Comparison of ENCODE assay signal across 14 cellular contexts in genomic region chr14:95070748-95071435, GRCh38.
A peak's percentile ranks its signal among the peaks of the same experiment; 100 is the strongest.
DNase-seq lines count a peak whose midpoint lies in the region; ATAC-seq and TF ChIP-seq lines count a peak whose summit lies in the region.
"Had no signal": no experiment of that assay in that cellular context is flagged by ENCODE, and none has a peak within 500 bp of the region (broad histone marks: within the 10 kb centered on the region; RNA-seq: fewer than 3 reads in every experiment).

No MANE protein-coding gene starts in this region.

- H3K27ac Mint-ChIP-seq in mesothelial cell of epicardium (peak overlapping the region; percentile 64), osteocyte (ENCODE audit: unreplicated experiment) (no peak overlapping the region)
- no peak overlapping the region for H3K27ac Mint-ChIP-seq in stimulated activated naive CD8-positive, alpha-beta T cell treated with anti-CD3 and anti-CD28 coated beads, Interleukin-15, amount 100 ng/mL, for 72 hours
- H3K27ac Mint-ChIP-seq: CD4-positive, alpha-beta T cell; H9 had no signal

- H3K9me3 Mint-ChIP-seq in mesothelial cell of epicardium (no peaks in the 10 kb centered on the region), osteocyte (ENCODE audit: unreplicated experiment) (no peaks in the 10 kb centered on the region)
- H3K9me3 Mint-ChIP-seq in stimulated activated naive CD8-positive, alpha-beta T cell treated with anti-CD3 and anti-CD28 coated beads, Interleukin-15, amount 100 ng/mL, for 72 hours = no peaks in the 10 kb centered on the region
- H3K9me3 Mint-ChIP-seq: CD4-positive, alpha-beta T cell; H9 had no signal

- no peaks in the 10 kb centered on the region for H3K36me3 Mint-ChIP-seq in mesothelial cell of epicardium
- no peaks in the 10 kb centered on the region for H3K36me3 Mint-ChIP-seq in osteocyte (ENCODE audit: unreplicated experiment)

- no peaks in the 10 kb centered on the region for H4K20me1 ChIP-seq in SK-N-SH (ENCODE audit: insufficient read depth)

- peak; percentile 39 for DNase-seq in SK-N-SH
- DNase-seq in mesothelial cell of epicardium (ENCODE audit: low spot score in 2 of 2, unreplicated experiment in 2 of 2) = no peak
- peak; percentile 30 for DNase-seq in osteocyte (ENCODE audit: extremely low spot score, unreplicated experiment)
- no peak for DNase-seq in islet precursor cell
- no peak for DNase-seq in BE2C
- DNase-seq in stimulated activated naive CD8-positive, alpha-beta T cell treated with anti-CD3 and anti-CD28 coated beads, Interleukin-15, amount 100 ng/mL, for 72 hours = no peak
- DNase-seq: ACHN; CD4-positive, alpha-beta T cell; DMS153; GDM1; H9 had no signal

- H3K9ac ChIP-seq in SK-N-SH = no peak overlapping the region

- no peaks in the 10 kb centered on the region for H3K9me2 ChIP-seq in SK-N-SH

- no peak for TF ChIP-seq EP300 in SK-N-SH (IDR thresholded peaks at IDR 0.05; ENCODE audit: borderline replicate concordance in 1 of 2, low read depth in 1 of 2, low read length in 1 of 2)
- TF ChIP-seq EP300 in gastroesophageal sphincter (IDR thresholded peaks at IDR 0.05) = no peak

- H3K27me3 ChIP-seq in SK-N-SH (ENCODE audit: insufficient read depth) (no peaks in the 10 kb centered on the region), BE2C (peaks cover 32% of the 10 kb centered on the region), gastroesophageal sphincter (peaks cover 26% of the 10 kb centered on the region)

- POLR2A ChIA-PET in HEK293 (lab: Yijun Ruan, JAX) = no interaction called here
- POLR2A ChIA-PET in SK-N-SH (lab: Yijun Ruan, JAX) = no interaction called here

- 47% methylated on average over 8 of the region's 11 CpGs for WGBS in SK-N-SH (ENCODE audit: low lambda C conversion rate)
- 62 to 70% methylated on average over 8 to 11 of the region's 11 CpGs for WGBS in gastroesophageal sphincter (ENCODE audit: low coverage in 1 of 2), 2 donors

- TF ChIP-seq RAD21 in SK-N-SH (IDR thresholded peaks at IDR 0.05; ENCODE audit: low read length) = no peak

- no peaks in the 10 kb centered on the region for H3K4me1 ChIP-seq in HEK293 (ENCODE audit: control insufficient read depth, insufficient read depth, low read length)
- peaks cover 0 to 17% of the 10 kb centered on the region in 2 experiments; a peak in 2 of 4 replicates for H3K4me1 ChIP-seq in SK-N-SH (ENCODE audit: control insufficient read depth in 1 of 2, insufficient read depth in 2 of 2, low read depth in 1 of 2, low read length in 1 of 2)
- H3K4me1 ChIP-seq in BE2C = no peaks in the 10 kb centered on the region
- H3K4me1 ChIP-seq in gastroesophageal sphincter = peaks cover 0 to 10% (median 0%) of the 10 kb centered on the region in 3 donors

- TF ChIP-seq CTCF in HEK293 (tag by site-specific recombination; IDR thresholded peaks at IDR 0.05) (no peak), SK-N-SH (IDR thresholded peaks at IDR 0.05) (no peak), mesothelial cell of epicardium (IDR thresholded peaks at IDR 0.05; ENCODE audit: unreplicated experiment) (no peak), osteocyte (IDR thresholded peaks at IDR 0.05) (no peak), BE2C (IDR thresholded peaks at IDR 0.05; ENCODE audit: low read depth, low read length) (no peak), gastroesophageal sphincter (IDR thresholded peaks at IDR 0.05) (no peak)

- H3K4me3 Mint-ChIP-seq in mesothelial cell of epicardium = peak overlapping the region; percentile 47
- no peak overlapping the region for H3K4me3 Mint-ChIP-seq in osteocyte (ENCODE audit: unreplicated experiment)
- no peak overlapping the region for H3K4me3 Mint-ChIP-seq in stimulated activated naive CD8-positive, alpha-beta T cell treated with anti-CD3 and anti-CD28 coated beads, Interleukin-15, amount 100 ng/mL, for 72 hours
- H3K4me3 Mint-ChIP-seq: CD4-positive, alpha-beta T cell; H9 had no signal

- no peaks in the 10 kb centered on the region for H3F3A ChIP-seq in SK-N-SH (replicated peaks; ENCODE audit: insufficient read depth)

- H3K4me2 ChIP-seq in SK-N-SH = peak overlapping the region; percentile 7; the same call in 1 of the 2 replicates

- no peak for ATAC-seq in stimulated activated naive CD8-positive, alpha-beta T cell treated with anti-CD3 and anti-CD28 coated beads, Interleukin-15, amount 100 ng/mL, for 72 hours
- ATAC-seq in gastroesophageal sphincter = no peak

- H3K27me3 Mint-ChIP-seq in mesothelial cell of epicardium (ENCODE audit: low read depth) (peaks cover 2% of the 10 kb centered on the region), osteocyte (ENCODE audit: unreplicated experiment) (peaks cover 4% of the 10 kb centered on the region)
- H3K27me3 Mint-ChIP-seq in stimulated activated naive CD8-positive, alpha-beta T cell treated with anti-CD3 and anti-CD28 coated beads, Interleukin-15, amount 100 ng/mL, for 72 hours = peaks cover 16% of the 10 kb centered on the region

- no peak overlapping the region for H3K4me3 ChIP-seq in HEK293 (ENCODE audit: low read depth, low read length)
- peak overlapping the region in 1 of 2 experiments; percentile 29; a peak in 1 of 4 replicates for H3K4me3 ChIP-seq in SK-N-SH (ENCODE audit: low read depth in 2 of 2, low read length in 1 of 2)
- H3K4me3 ChIP-seq in BE2C (ENCODE audit: low read depth, low read length) = no peak overlapping the region
- H3K4me3 ChIP-seq in gastroesophageal sphincter = no peak overlapping the region

- no peak overlapping the region for H3K27ac ChIP-seq in HEK293 (ENCODE audit: extremely low read depth, low read depth, low read length)
- peak overlapping the region in 1 of 2 experiments; percentile 45; a peak in 1 of 4 replicates for H3K27ac ChIP-seq in SK-N-SH (ENCODE audit: low read depth in 2 of 2, low read length in 1 of 2)
- H3K27ac ChIP-seq in gastroesophageal sphincter = no peak overlapping the region
- H3K27ac ChIP-seq: C4-2B had no signal

- H3K36me3 ChIP-seq in HEK293 (ENCODE audit: control insufficient read depth in 2 of 2, insufficient read depth in 1 of 2, low read length in 2 of 2) (no peaks in the 10 kb centered on the region), SK-N-SH (replicated peaks in 1 of 2; ENCODE audit: control insufficient read depth in 1 of 2, insufficient read depth in 2 of 2, low read length in 1 of 2) (no peaks in the 10 kb centered on the region), BE2C (no peaks in the 10 kb centered on the region), gastroesophageal sphincter (no peaks in the 10 kb centered on the region)

- TF ChIP-seq POLR2A in gastroesophageal sphincter (IDR thresholded peaks at IDR 0.05) = no peak

- CTCF ChIA-PET in HEK293 (lab: Yijun Ruan, JAX) = no interaction called here
- CTCF ChIA-PET in SK-N-SH (lab: Yijun Ruan, JAX) = interaction anchor here (1.5 to 2.0 kb wide), 2 partner anchors 10 to 24 kb away, joined by 3 to 7 read pairs; no protein-coding TSS in a partner anchor

- H2AFZ ChIP-seq in SK-N-SH (ENCODE audit: low read depth) = no peak overlapping the region

- no peaks in the 10 kb centered on the region for H3K79me2 ChIP-seq in SK-N-SH (ENCODE audit: insufficient read depth)

- H3K4me1 Mint-ChIP-seq in mesothelial cell of epicardium (peaks cover 37% of the 10 kb centered on the region), osteocyte (ENCODE audit: unreplicated experiment) (no peaks in the 10 kb centered on the region)
- H3K4me1 Mint-ChIP-seq in stimulated activated naive CD8-positive, alpha-beta T cell treated with anti-CD3 and anti-CD28 coated beads, Interleukin-15, amount 100 ng/mL, for 72 hours = no peaks in the 10 kb centered on the region

- H3K9me3 ChIP-seq in HEK293 (ENCODE audit: control insufficient read depth, insufficient read depth, low read depth, low read length) (no peaks in the 10 kb centered on the region), SK-N-SH (no peaks in the 10 kb centered on the region), BE2C (no peaks in the 10 kb centered on the region), gastroesophageal sphincter (no peaks in the 10 kb centered on the region)

TF ChIP-seq in HEK293, 187 proteins besides CTCF, POLR2A, EP300 and RAD21:
- TF ChIP-seq ZFP41 (tag by site-specific recombination; IDR thresholded peaks at IDR 0.05; ENCODE audit: borderline replicate concordance) (no peak), ZFP3 (tag by site-specific recombination; IDR thresholded peaks at IDR 0.05; ENCODE audit: low read depth) (peak; percentile 55), ZNF580 (tag by site-specific recombination; IDR thresholded peaks at IDR 0.05) (no peak)

TF ChIP-seq in SK-N-SH, 30 proteins besides CTCF, POLR2A, EP300 and RAD21:
- TF ChIP-seq CHD2 (IDR thresholded peaks at IDR 0.05; ENCODE audit: low read length, partially characterized antibody) (no peak), TAF1 (IDR thresholded peaks at IDR 0.05; ENCODE audit: borderline replicate concordance, low read depth, low read length) (no peak), FOSL2 (IDR thresholded peaks at IDR 0.05; ENCODE audit: borderline replicate concordance, low read depth) (no peak), PBX3 (IDR thresholded peaks at IDR 0.05) (no peak), RFX5 (IDR thresholded peaks at IDR 0.05; ENCODE audit: low read length) (no peak), MXI1 (IDR thresholded peaks at IDR 0.05; ENCODE audit: low read depth, low read length) (no peak), GABPA (IDR thresholded peaks at IDR 0.05; ENCODE audit: low read depth) (no peak), TCF12 (IDR thresholded peaks at IDR 0.05) (no peak), GATA2 (CRISPR knock-in tag; IDR thresholded peaks at IDR 0.05) (no peak), RXRA (IDR thresholded peaks at IDR 0.05; ENCODE audit: borderline replicate concordance, low read depth) (no peak)

Comparison
In these comparisons a context has a peak if more than half of its experiments do, and no peak if none do; other contexts are left out.
1. DNase-seq: peak in SK-N-SH (single experiment) and osteocyte (single experiment); none in mesothelial cell of epicardium (0 of 2), islet precursor cell (single experiment), BE2C (single experiment) and stimulated activated naive CD8-positive, alpha-beta T cell treated with anti-CD3 and anti-CD28 coated beads, Interleukin-15, amount 100 ng/mL, for 72 hours (0 of 2).